15 cellular contexts compared by ENCODE assay signal in the genomic region with DNA sequence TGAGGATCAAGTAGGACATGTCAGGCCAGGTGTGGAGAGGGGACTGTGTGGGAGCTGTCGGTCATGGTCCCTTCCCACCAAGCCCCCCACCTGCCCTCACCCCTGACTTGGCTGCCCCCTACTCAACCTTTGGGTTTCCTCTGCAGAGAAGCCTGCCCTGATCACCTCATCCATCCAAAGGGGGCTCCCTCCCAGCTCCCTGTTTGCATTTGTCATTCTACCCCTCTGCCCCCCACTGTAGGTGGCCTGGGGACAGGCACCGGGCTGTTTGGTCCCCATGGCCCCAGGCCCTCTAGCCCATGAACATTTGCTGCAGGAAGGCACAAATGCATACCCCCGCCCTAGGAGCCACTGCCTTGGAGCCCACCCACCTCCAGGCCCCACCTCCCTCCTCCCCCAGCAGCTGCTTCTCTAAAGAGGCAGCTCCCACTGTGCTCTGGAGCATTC.
A peak's percentile ranks its signal among the peaks of the same experiment; 100 is the strongest.
DNase-seq lines count a peak whose midpoint lies in the region; ATAC-seq and TF ChIP-seq lines count a peak whose summit lies in the region.
"Had no signal": no experiment of that assay in that cellular context is flagged by ENCODE, and none has a peak within 500 bp of the region (broad histone marks: within the 10 kb centered on the region; RNA-seq: fewer than 3 reads in every experiment).

No MANE protein-coding gene starts in this region.

- H4K20me1 ChIP-seq in BLaER1, result no peaks in the 10 kb centered on the region

- POLR2A ChIA-PET in CD4-positive, alpha-beta T cell (lab: Charles Lee), result interaction anchor here (1.6 kb wide), 1 partner anchor 29 kb away, joined by 5 read pairs; no protein-coding TSS in a partner anchor

- H3K9me3 ChIP-seq in BLaER1, result no peaks in the 10 kb centered on the region
- no peaks in the 10 kb centered on the region for H3K9me3 ChIP-seq in CD4-positive, alpha-beta T cell (ENCODE audit: control insufficient read depth, low read length)
- H3K9me3 ChIP-seq: BE2C, SJCRH30, thoracic aorta had no signal

- peak overlapping the region; percentile 94 for H3K4me2 ChIP-seq in BLaER1

- peaks cover 91% of the 10 kb centered on the region for H3K4me1 Mint-ChIP-seq in CD4-positive, alpha-beta T cell (ENCODE audit: low read depth)
- H3K4me1 Mint-ChIP-seq in activated naive CD8-positive, alpha-beta T cell treated with anti-CD3 and anti-CD28 coated beads for 36 hours, result peaks cover 71% of the 10 kb centered on the region
- peaks cover 82% of the 10 kb centered on the region for H3K4me1 Mint-ChIP-seq in nephron

- H3K36me3 Mint-ChIP-seq in CD4-positive, alpha-beta T cell (ENCODE audit: low read depth), result no peaks in the 10 kb centered on the region
- peaks cover 7% of the 10 kb centered on the region for H3K36me3 Mint-ChIP-seq in activated naive CD8-positive, alpha-beta T cell treated with anti-CD3 and anti-CD28 coated beads for 36 hours
- H3K36me3 Mint-ChIP-seq in nephron (ENCODE audit: low read depth), result no peaks in the 10 kb centered on the region

- H3K9me3 Mint-ChIP-seq in CD4-positive, alpha-beta T cell, result no peaks in the 10 kb centered on the region
- H3K9me3 Mint-ChIP-seq in activated naive CD8-positive, alpha-beta T cell treated with anti-CD3 and anti-CD28 coated beads for 36 hours, result no peaks in the 10 kb centered on the region
- H3K9me3 Mint-ChIP-seq in nephron, result no peaks in the 10 kb centered on the region

- H3K4me1 ChIP-seq in BLaER1, result peaks cover 100% of the 10 kb centered on the region

- no peak for TF ChIP-seq CTCF in CD4-positive, alpha-beta T cell (IDR thresholded peaks at IDR 0.05)
- no peak for TF ChIP-seq CTCF in nephron (IDR thresholded peaks at IDR 0.05; ENCODE audit: unreplicated experiment in 3 of 3)

- no peak for ATAC-seq in CD4-positive, alpha-beta T cell (ENCODE audit: poor library complexity)
- no peak for ATAC-seq in HG03520 (IDR thresholded peaks at IDR 0.05; ENCODE audit: unreplicated experiment)
- no peak for ATAC-seq in HG02642 (IDR thresholded peaks at IDR 0.05; ENCODE audit: poor library complexity, unreplicated experiment)
- ATAC-seq: left colon had no signal

- H3K27ac ChIP-seq in BLaER1, result no peak overlapping the region
- H3K27ac ChIP-seq in CD4-positive, alpha-beta T cell (ENCODE audit: low read depth, low read length), result no peak overlapping the region
- H3K27ac ChIP-seq: SJCRH30 had no signal

- H3K27me3 ChIP-seq in BLaER1, result no peaks in the 10 kb centered on the region
- no peaks in the 10 kb centered on the region for H3K27me3 ChIP-seq in CD4-positive, alpha-beta T cell (ENCODE audit: control insufficient read depth, insufficient read depth, low read length)
- H3K27me3 ChIP-seq: BE2C, SJCRH30 had no signal

- no peaks in the 10 kb centered on the region for H3K27me3 Mint-ChIP-seq in CD4-positive, alpha-beta T cell
- no peaks in the 10 kb centered on the region for H3K27me3 Mint-ChIP-seq in activated naive CD8-positive, alpha-beta T cell treated with anti-CD3 and anti-CD28 coated beads for 36 hours
- no peaks in the 10 kb centered on the region for H3K27me3 Mint-ChIP-seq in nephron (ENCODE audit: low read depth)

- peak in 1 of 10 experiments; percentile 19 for DNase-seq in CD4-positive, alpha-beta T cell
- no peak for DNase-seq in activated naive CD8-positive, alpha-beta T cell treated with anti-CD3 and anti-CD28 coated beads for 36 hours
- no peak for DNase-seq in NOMO-1 treated with DMSO at 0.1 percent for 48 hours (lab: John Stamatoyannopoulos, UW; ENCODE audit: unreplicated experiment)
- DNase-seq: anterior cingulate cortex; BE2C; NCI-H510A treated with DMSO at 0.1 percent for 48 hours; stimulated activated CD4-positive, alpha-beta T cell treated with anti-CD3 and anti-CD28 coated beads, Interleukin-4, amount 100 ng/mL, for 4 hours; stimulated activated CD8-positive, alpha-beta memory T cell treated with anti-CD3 and anti-CD28 coated beads, Interleukin-4, amount 100 ng/mL, for 48 hours had no signal

- H3K4me3 Mint-ChIP-seq in CD4-positive, alpha-beta T cell, result peak overlapping the region; percentile 68
- no peak overlapping the region for H3K4me3 Mint-ChIP-seq in activated naive CD8-positive, alpha-beta T cell treated with anti-CD3 and anti-CD28 coated beads for 36 hours
- H3K4me3 Mint-ChIP-seq in nephron, result no peak overlapping the region

- no peak overlapping the region for H3K27ac Mint-ChIP-seq in CD4-positive, alpha-beta T cell
- H3K27ac Mint-ChIP-seq in activated naive CD8-positive, alpha-beta T cell treated with anti-CD3 and anti-CD28 coated beads for 36 hours, result peak overlapping the region; percentile 98
- H3K27ac Mint-ChIP-seq in nephron, result peak overlapping the region in 2 of 3 experiments; percentile 97

- CTCF ChIA-PET in CD4-positive, alpha-beta T cell (lab: Charles Lee), result no interaction called here

- H3K9ac ChIP-seq in BLaER1, result no peak overlapping the region

- no peaks in the 10 kb centered on the region for H3K36me3 ChIP-seq in BLaER1
- H3K36me3 ChIP-seq: BE2C, SJCRH30, thoracic aorta had no signal

- intact Hi-C loops in CD4-positive, alpha-beta T cell (cut with DNase I, micrococcal nuclease), result loop anchor here in 1 of 2 experiments (2.0 kb wide), 1 partner anchor 21 kb away; no protein-coding TSS in a partner anchor

- H3K4me3 ChIP-seq in BLaER1, result no peak overlapping the region
- H3K4me3 ChIP-seq: SJCRH30, thoracic aorta had no signal
